Comparison of ENCODE assay signal across 22 cellular contexts in the genomic region with DNA sequence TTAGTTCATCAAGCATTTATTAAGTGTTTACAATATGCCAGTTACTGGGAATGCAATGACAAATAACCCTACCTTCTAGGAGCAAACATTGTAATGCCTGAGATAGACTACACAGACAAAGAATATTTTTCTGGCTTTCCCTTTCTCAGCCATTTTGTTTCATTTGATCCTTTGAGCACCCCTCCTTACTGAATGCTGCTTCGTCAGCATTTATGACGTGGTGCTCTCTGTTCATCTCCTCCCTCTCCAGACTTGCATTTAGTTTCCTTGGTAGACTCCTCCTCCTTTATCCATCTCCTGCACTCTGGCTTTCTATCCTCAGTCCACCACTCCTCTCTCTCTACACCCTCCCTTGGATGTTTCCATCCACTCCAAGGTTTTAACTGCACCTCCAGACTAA.
"Had no signal": no experiment of that assay in that cellular context is flagged by ENCODE, and none has a peak within 500 bp of the region (broad histone marks: within the 10 kb centered on the region; RNA-seq: fewer than 3 reads in every experiment).

No MANE protein-coding gene starts in this region.

- H3K27me3 ChIP-seq: dorsolateral prefrontal cortex, ovary, sigmoid colon, testis, upper lobe of left lung had no signal

- DNase-seq: activated B cell treated with CpG ODN at 0.5 μM for 24 hours; activated CD4-positive, alpha-beta memory T cell treated with anti-CD3 and anti-CD28 coated beads, Interleukin-2, amount 10 ng/mL, durations not matched to agents 7 days and 5 days; activated CD4-positive, alpha-beta T cell treated with anti-CD3 and anti-CD28 coated beads for 4 hours; activated CD8-positive, alpha-beta memory T cell treated with anti-CD3 and anti-CD28 coated beads, Interleukin-2, amount 10 ng/mL, durations not matched to agents 7 days and 5 days; activated naive CD4-positive, alpha-beta T cell; activated naive CD8-positive, alpha-beta T cell treated with anti-CD3 and anti-CD28 coated beads for 36 hours; amygdala; caudate nucleus; dorsolateral prefrontal cortex; foreskin fibroblast; lower lobe of right lung; nephron progenitor cell; ovary; sigmoid colon; stimulated activated CD4-positive, alpha-beta T cell treated with anti-CD3 and anti-CD28 coated beads, Interleukin-4, amount 100 ng/mL, for 24 hours; T-cell; testis; upper lobe of left lung had no signal

- H3K9me3 ChIP-seq: lower lobe of right lung, ovary, sigmoid colon, testis, upper lobe of left lung had no signal

- H3K9me3 Mint-ChIP-seq: activated B cell treated with CpG ODN at 0.5 μM for 24 hours; activated CD4-positive, alpha-beta memory T cell treated with anti-CD3 and anti-CD28 coated beads, Interleukin-2, amount 10 ng/mL, durations not matched to agents 7 days and 5 days; activated naive CD8-positive, alpha-beta T cell treated with anti-CD3 and anti-CD28 coated beads for 36 hours; activated T-helper 17 cell treated with anti-CD3 and anti-CD28 coated beads, Interleukin-2, amount 50 U/mL, for 72 hours; nephron progenitor cell; stimulated activated effector memory CD8-positive, alpha-beta T cell treated with anti-CD3 and anti-CD28 coated beads, Interleukin-12 subunit alpha, Interleukin-12 subunit beta, amount 100 ng/mL, for 72 hours; T-cell had no signal

- H3K27ac ChIP-seq: dorsolateral prefrontal cortex, epithelial cell of prostate, lower lobe of right lung, ovary, sigmoid colon, testis, upper lobe of left lung had no signal

- ATAC-seq: activated CD8-positive, alpha-beta memory T cell treated with anti-CD3 and anti-CD28 coated beads, Interleukin-2, amount 10 ng/mL, durations not matched to agents 7 days and 5 days; activated T-helper 17 cell treated with anti-CD3 and anti-CD28 coated beads, Interleukin-2, amount 50 U/mL, for 72 hours; lower lobe of right lung; stimulated activated effector memory CD8-positive, alpha-beta T cell treated with anti-CD3 and anti-CD28 coated beads, Interleukin-12 subunit alpha, Interleukin-12 subunit beta, amount 100 ng/mL, for 72 hours; T-cell had no signal

- H3K4me3 ChIP-seq: dorsolateral prefrontal cortex, lower lobe of right lung, ovary, sigmoid colon, testis, upper lobe of left lung had no signal

- H3K4me3 Mint-ChIP-seq: activated B cell treated with CpG ODN at 0.5 μM for 24 hours; activated CD4-positive, alpha-beta memory T cell treated with anti-CD3 and anti-CD28 coated beads, Interleukin-2, amount 10 ng/mL, durations not matched to agents 7 days and 5 days; activated CD8-positive, alpha-beta memory T cell treated with anti-CD3 and anti-CD28 coated beads, Interleukin-2, amount 10 ng/mL, durations not matched to agents 7 days and 5 days; activated naive CD8-positive, alpha-beta T cell treated with anti-CD3 and anti-CD28 coated beads for 36 hours; activated T-helper 17 cell treated with anti-CD3 and anti-CD28 coated beads, Interleukin-2, amount 50 U/mL, for 72 hours; nephron progenitor cell; stimulated activated effector memory CD8-positive, alpha-beta T cell treated with anti-CD3 and anti-CD28 coated beads, Interleukin-12 subunit alpha, Interleukin-12 subunit beta, amount 100 ng/mL, for 72 hours; T-cell had no signal

- H3K36me3 ChIP-seq: lower lobe of right lung, ovary, sigmoid colon, upper lobe of left lung had no signal

- FAIRE-seq: keratinocyte had no signal

- H3K27ac Mint-ChIP-seq: activated B cell treated with CpG ODN at 0.5 μM for 24 hours; activated CD4-positive, alpha-beta memory T cell treated with anti-CD3 and anti-CD28 coated beads, Interleukin-2, amount 10 ng/mL, durations not matched to agents 7 days and 5 days; activated CD8-positive, alpha-beta memory T cell treated with anti-CD3 and anti-CD28 coated beads, Interleukin-2, amount 10 ng/mL, durations not matched to agents 7 days and 5 days; activated naive CD8-positive, alpha-beta T cell treated with anti-CD3 and anti-CD28 coated beads for 36 hours; activated T-helper 17 cell treated with anti-CD3 and anti-CD28 coated beads, Interleukin-2, amount 50 U/mL, for 72 hours; nephron progenitor cell; stimulated activated effector memory CD8-positive, alpha-beta T cell treated with anti-CD3 and anti-CD28 coated beads, Interleukin-12 subunit alpha, Interleukin-12 subunit beta, amount 100 ng/mL, for 72 hours; T-cell had no signal

- H3K4me1 ChIP-seq: lower lobe of right lung, sigmoid colon, testis, upper lobe of left lung had no signal

- H3K4me1 Mint-ChIP-seq: activated B cell treated with CpG ODN at 0.5 μM for 24 hours; activated CD4-positive, alpha-beta memory T cell treated with anti-CD3 and anti-CD28 coated beads, Interleukin-2, amount 10 ng/mL, durations not matched to agents 7 days and 5 days; activated CD8-positive, alpha-beta memory T cell treated with anti-CD3 and anti-CD28 coated beads, Interleukin-2, amount 10 ng/mL, durations not matched to agents 7 days and 5 days; activated naive CD8-positive, alpha-beta T cell treated with anti-CD3 and anti-CD28 coated beads for 36 hours; activated T-helper 17 cell treated with anti-CD3 and anti-CD28 coated beads, Interleukin-2, amount 50 U/mL, for 72 hours; stimulated activated effector memory CD8-positive, alpha-beta T cell treated with anti-CD3 and anti-CD28 coated beads, Interleukin-12 subunit alpha, Interleukin-12 subunit beta, amount 100 ng/mL, for 72 hours; T-cell had no signal

- H3K36me3 Mint-ChIP-seq: activated CD8-positive, alpha-beta memory T cell treated with anti-CD3 and anti-CD28 coated beads, Interleukin-2, amount 10 ng/mL, durations not matched to agents 7 days and 5 days; activated naive CD8-positive, alpha-beta T cell treated with anti-CD3 and anti-CD28 coated beads for 36 hours; stimulated activated effector memory CD8-positive, alpha-beta T cell treated with anti-CD3 and anti-CD28 coated beads, Interleukin-12 subunit alpha, Interleukin-12 subunit beta, amount 100 ng/mL, for 72 hours; T-cell had no signal
